Comparison of ENCODE assay signal across 8 cellular contexts in genomic region chr2:24360963-24361330, GRCh38. TPM values are rescaled to one million over a fixed set of nuclear protein-coding genes. Genes with fewer than 3 reads are reported as not detected.
DNase-seq lines count a peak whose midpoint lies in the region; ATAC-seq and TF ChIP-seq lines count a peak whose summit lies in the region.

No MANE protein-coding gene starts in this region.

- DNase-seq in Right ventricle myocardium inferior (ENCODE audit: missing footprints) (no peak), left cardiac atrium (no peak), MCF 10A (ENCODE audit: unreplicated experiment) (no peak), mesothelial cell of epicardium (ENCODE audit: low spot score in 2 of 2, unreplicated experiment in 2 of 2) (no peak), SK-N-DZ (ENCODE audit: low spot score) (no peak)
- no peak for DNase-seq in effector CD8-positive, alpha-beta T cell (lab: John Stamatoyannopoulos, UW)

- BruUV-seq in MCF 10A (replicated peaks; lab: Mats Ljungman, UMichigan), result TSS peak; percentile 56

- H3K27me3 Mint-ChIP-seq in MCF 10A (ENCODE audit: insufficient read depth, unreplicated experiment) (no peaks in the 10 kb centered on the region), mesothelial cell of epicardium (ENCODE audit: low read depth) (no peaks in the 10 kb centered on the region)

- CTCF ChIA-PET in MCF 10A (lab: Yijun Ruan, JAX), result interaction anchor here (0.5 to 0.6 kb wide), 2 partner anchors 18 to 19 kb away, joined by 3 read pairs; no protein-coding TSS in a partner anchor

- peak; percentile 2 for ATAC-seq in Right ventricle myocardium inferior
- no peak for ATAC-seq in left cardiac atrium
- ATAC-seq in GM18870 (IDR thresholded peaks at IDR 0.05; ENCODE audit: unreplicated experiment), result no peak

- H3K36me3 ChIP-seq in urinary bladder (ENCODE audit: insufficient read depth), result no peaks in the 10 kb centered on the region

- WGBS in urinary bladder, result 89% methylated on average over 15 of the region's 15 CpGs

- H3K4me1 ChIP-seq in urinary bladder (ENCODE audit: insufficient read depth), result no peaks in the 10 kb centered on the region

- H3K4me3 Mint-ChIP-seq in MCF 10A (ENCODE audit: unreplicated experiment) (peak overlapping the region; percentile 68), mesothelial cell of epicardium (peak overlapping the region; percentile 78)

- H3K36me3 Mint-ChIP-seq in MCF 10A (ENCODE audit: insufficient read depth, unreplicated experiment) (peaks cover 7% of the 10 kb centered on the region), mesothelial cell of epicardium (peaks cover 3% of the 10 kb centered on the region)

- H3K27ac ChIP-seq in urinary bladder (ENCODE audit: low read depth), result peak overlapping the region; percentile 94

- intact Hi-C loops in Right ventricle myocardium inferior (cut with DNase I) (loop anchor here (2.0 to 5.0 kb wide), 2 partner anchors 44 to 56 kb away; no protein-coding TSS in a partner anchor), left cardiac atrium (cut with DNase I) (no loop called here), MCF 10A (cut with micrococcal nuclease) (no loop called here)

- H3K4me1 Mint-ChIP-seq in MCF 10A (ENCODE audit: insufficient read depth, unreplicated experiment) (peaks cover 20% of the 10 kb centered on the region), mesothelial cell of epicardium (peaks cover 11% of the 10 kb centered on the region)

- POLR2A ChIA-PET in MCF 10A (lab: Yijun Ruan, JAX), result interaction anchor here (0.5 to 3.1 kb wide), 18 partner anchors 11 to 1638 kb away, joined by 3 to 29 read pairs (median 4); partner anchors contain the start of gene NCOA1

- H3K4me3 ChIP-seq in urinary bladder (ENCODE audit: low read depth, low read length), result peak overlapping the region; percentile 95

- TF ChIP-seq CTCF in MCF 10A (IDR thresholded peaks at IDR 0.05; ENCODE audit: unreplicated experiment), result no peak
- TF ChIP-seq CTCF in mesothelial cell of epicardium (IDR thresholded peaks at IDR 0.05; ENCODE audit: unreplicated experiment), result no peak

- no peaks in the 10 kb centered on the region for H3K9me3 Mint-ChIP-seq in MCF 10A (ENCODE audit: unreplicated experiment)
- no peaks in the 10 kb centered on the region for H3K9me3 Mint-ChIP-seq in mesothelial cell of epicardium

- no peak overlapping the region for H3K27ac Mint-ChIP-seq in MCF 10A (ENCODE audit: low read depth, unreplicated experiment)
- peak overlapping the region; percentile 93 for H3K27ac Mint-ChIP-seq in mesothelial cell of epicardium

RNA-seq across cellular contexts. Expression of gene ITSN2, which starts 0.6 kb away (rescaled TPM):
- total RNA-seq in Right ventricle myocardium inferior, result 41.3 TPM
- total RNA-seq in left cardiac atrium, result 10 to 100 TPM; 35.8 to 41.1 TPM
- 36.5 and 40.8 TPM in 2 replicates for total RNA-seq in MCF 10A (2022)
- total RNA-seq in mesothelial cell of epicardium, result 19.6 to 21.7 TPM (median 21.6 TPM) in 3 replicates
- total RNA-seq in urinary bladder, result 61.3 TPM
- 24.7 TPM for polyA plus RNA-seq in urinary bladder
- polyA plus RNA-seq in SK-N-DZ (2014; cell fraction: cytosol; rRNA removed), result 6.0 and 6.5 TPM in 2 replicates
- polyA plus RNA-seq in SK-N-DZ (2014; cell fraction: nucleus; rRNA removed), result 13.6 and 18.2 TPM in 2 replicates
